In the genomic region with DNA sequence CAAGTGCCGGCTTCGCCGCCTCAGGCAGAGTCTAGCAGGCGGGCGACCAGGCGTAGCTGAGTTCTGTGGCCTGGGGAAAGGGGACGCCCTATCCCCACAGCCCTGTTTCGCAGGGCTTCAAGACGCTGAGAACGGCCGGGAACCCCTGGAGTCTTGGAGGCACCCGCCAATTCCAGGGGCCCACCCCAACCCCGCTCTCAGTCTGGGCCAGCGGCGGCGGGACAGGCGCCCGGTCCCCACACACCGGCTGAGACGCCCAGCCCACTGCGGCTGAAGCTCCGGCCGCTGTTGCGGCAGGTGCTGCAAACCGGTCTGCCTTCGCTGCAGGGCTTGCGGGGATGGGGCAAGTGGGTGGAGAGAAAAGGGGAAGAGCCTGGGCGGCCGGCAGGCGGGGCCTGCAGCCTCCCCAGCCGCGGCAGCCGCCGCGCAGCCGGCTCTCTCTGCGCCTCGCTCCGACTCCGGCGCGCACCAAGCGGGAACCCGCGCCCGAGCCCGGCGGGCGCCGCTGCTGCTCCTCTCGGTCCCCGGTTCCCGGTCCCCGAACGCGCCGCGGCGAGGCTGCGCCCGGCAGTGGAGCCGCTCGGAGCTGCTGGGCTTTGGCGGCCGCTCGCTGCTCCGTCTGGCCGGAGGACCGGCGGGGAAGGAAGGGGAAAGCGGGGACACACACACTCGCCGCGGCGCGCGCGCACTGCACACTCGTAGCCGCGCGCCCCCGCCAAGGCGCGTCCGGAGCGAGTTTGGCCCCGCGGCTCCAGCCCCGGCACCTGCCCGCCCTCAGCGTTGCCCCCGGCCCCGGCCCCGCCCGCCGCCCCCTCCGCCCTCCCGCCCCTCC, we compare ENCODE assay signal across 8 cellular contexts. TPM values are rescaled to one million over a fixed set of nuclear protein-coding genes. Genes with fewer than 3 reads are reported as not detected.
DNase-seq lines count a peak whose midpoint lies in the region; ATAC-seq and TF ChIP-seq lines count a peak whose summit lies in the region.

A gene with protein sequence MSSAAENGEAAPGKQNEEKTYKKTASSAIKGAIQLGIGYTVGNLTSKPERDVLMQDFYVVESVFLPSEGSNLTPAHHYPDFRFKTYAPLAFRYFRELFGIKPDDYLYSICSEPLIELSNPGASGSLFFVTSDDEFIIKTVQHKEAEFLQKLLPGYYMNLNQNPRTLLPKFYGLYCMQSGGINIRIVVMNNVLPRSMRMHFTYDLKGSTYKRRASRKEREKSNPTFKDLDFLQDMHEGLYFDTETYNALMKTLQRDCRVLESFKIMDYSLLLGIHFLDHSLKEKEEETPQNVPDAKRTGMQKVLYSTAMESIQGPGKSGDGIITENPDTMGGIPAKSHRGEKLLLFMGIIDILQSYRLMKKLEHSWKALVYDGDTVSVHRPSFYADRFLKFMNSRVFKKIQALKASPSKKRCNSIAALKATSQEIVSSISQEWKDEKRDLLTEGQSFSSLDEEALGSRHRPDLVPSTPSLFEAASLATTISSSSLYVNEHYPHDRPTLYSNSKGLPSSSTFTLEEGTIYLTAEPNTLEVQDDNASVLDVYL (plus strand): TSS at position 437 of the 832 bp plus-strand sequence. CDS start 117,375 bp downstream, outside the sequence.

- H3K27me3 ChIP-seq in ovary: no peaks in the 10 kb centered on the region

- no peaks in the 10 kb centered on the region for H3K9me3 Mint-ChIP-seq in activated naive CD8-positive, alpha-beta T cell (ENCODE audit: low read depth)

- no peak for TF ChIP-seq POLR2A in ovary (IDR thresholded peaks at IDR 0.05)

- no peak for TF ChIP-seq CTCF in ovary (IDR thresholded peaks at IDR 0.05)

- ATAC-seq in HG03432 (IDR thresholded peaks at IDR 0.05; ENCODE audit: unreplicated experiment) (peak; percentile 85), left cardiac atrium (peak; percentile 92 to 96)

- peak within 1 kb of the TSS; percentile 80 for H3K4me3 Mint-ChIP-seq in activated naive CD8-positive, alpha-beta T cell

- intact Hi-C loops in left cardiac atrium (cut with DNase I) (loop anchor here (5.0 to 10.0 kb wide), 7 partner anchors 77 to 320 kb away; a partner anchor contains a TSS), ovary (cut with DNase I) (no loop called here)

- H3K4me1 Mint-ChIP-seq in activated naive CD8-positive, alpha-beta T cell (ENCODE audit: low read depth): peaks cover 14% of the 10 kb centered on the region

- TF ChIP-seq EP300 in ovary (IDR thresholded peaks at IDR 0.05): no peak

- H3K4me3 ChIP-seq in ovary: peak within 1 kb of the TSS; percentile 55

- no peaks in the 10 kb centered on the region for H3K36me3 Mint-ChIP-seq in activated naive CD8-positive, alpha-beta T cell

- no peak within 1 kb of the TSS for H3K27ac ChIP-seq in ovary

- H3K36me3 ChIP-seq in ovary: no peaks in the 10 kb centered on the region

- peaks cover 55% of the 10 kb centered on the region for H3K27me3 Mint-ChIP-seq in activated naive CD8-positive, alpha-beta T cell

- no peaks in the 10 kb centered on the region for H3K4me1 ChIP-seq in ovary (ENCODE audit: insufficient read depth)

- H3K9me3 ChIP-seq in ovary: no peaks in the 10 kb centered on the region

- WGBS in ovary, 3 donors: 0 to 1% (median 0%) methylated on average over 53 to 99 of the region's 99 CpGs

- DNase-seq in D341Med (ENCODE audit: low spot score) (peak; percentile 81), GM19240 (ENCODE audit: insufficient read length, low spot score) (peak; percentile 63), NCI-H774 (lab: John Stamatoyannopoulos, UW) (peak; percentile 80), left cardiac atrium (peak; percentile 79), ovary (peak in 3 of 5 donors; percentile 11 to 47 (median 30)), COLO829 (ENCODE audit: low spot score) (no peak)

- H3K27ac Mint-ChIP-seq in activated naive CD8-positive, alpha-beta T cell: no peak within 1 kb of the TSS

RNA-seq across cellular contexts. Expression of the gene that starts here (rescaled TPM):
- total RNA-seq in left cardiac atrium (10 to 100 TPM; 47.0 to 50.1 TPM), ovary (1 to 10 TPM in 4 of 7 donors, under 1 TPM in 3; 0.36 to 3.4 (median 1.0) TPM)
- polyA plus RNA-seq in ovary: 1 to 10 TPM in 1 of 2 donors, under 1 TPM in 1; 0.86 to 3.3 TPM

Comparison
In these comparisons a context has a peak if more than half of its experiments do, and no peak if none do; other contexts are left out.
1. RNA of the gene that starts here (total RNA-seq): 47.0 to 50.1 TPM in left cardiac atrium; 0.36 to 3.4 TPM in ovary; every median in the first group is over 10 times any median in the second.
2. intact Hi-C loops: an anchor here in left cardiac atrium (5.0 to 10.0 kb wide); none called in ovary.